13 cellular contexts compared by ENCODE assay signal in genomic region chr2:106562826-106563594, GRCh38.
DNase-seq lines count a peak whose midpoint lies in the region; TF ChIP-seq lines count a peak whose summit lies in the region.
"Had no signal": no experiment of that assay in that cellular context is flagged by ENCODE, and none has a peak within 500 bp of the region (broad histone marks: within the 10 kb centered on the region; RNA-seq: fewer than 3 reads in every experiment).

No MANE protein-coding gene starts in this region.

- no peak overlapping the region for H4K91ac ChIP-seq in H9 (ENCODE audit: insufficient read length, low read depth, low read length)

- no peaks in the 10 kb centered on the region for H4K20me1 ChIP-seq in H9 (ENCODE audit: control insufficient read depth, insufficient read depth, insufficient read length)
- H4K20me1 ChIP-seq in osteoblast (ENCODE audit: insufficient read depth, low read length): no peaks in the 10 kb centered on the region

- H3K27ac Mint-ChIP-seq in H9 (no peak overlapping the region), glutamatergic neuron (ENCODE audit: unreplicated experiment) (no peak overlapping the region)

- H3K9ac ChIP-seq in H9 (ENCODE audit: extremely low read depth, insufficient read length, low read length): no peak overlapping the region

- no peak overlapping the region for H4K8ac ChIP-seq in H9 (replicated peaks; ENCODE audit: insufficient read length, low read depth, low read length)

- no peak overlapping the region for H2BK15ac ChIP-seq in H9 (ENCODE audit: low read depth, low read length)

- H3K23ac ChIP-seq in H9 (ENCODE audit: insufficient read length, low read depth, low read length): no peak overlapping the region

- H2AFZ ChIP-seq in H9 (ENCODE audit: low read length): no peak overlapping the region
- H2AFZ ChIP-seq in osteoblast (ENCODE audit: low read length): no peak overlapping the region

- H3T11ph ChIP-seq in H9 (ENCODE audit: low read length): no peak overlapping the region

- H3K27me3 ChIP-seq in H9 (ENCODE audit: insufficient read depth, low read length) (no peaks in the 10 kb centered on the region), sigmoid colon (no peaks in the 10 kb centered on the region), osteoblast (ENCODE audit: insufficient read depth, low read length) (no peaks in the 10 kb centered on the region), HAP-1 (ENCODE audit: low read depth) (no peaks in the 10 kb centered on the region)
- H3K27me3 ChIP-seq: body of pancreas had no signal

- no peak overlapping the region for H3K4me3 ChIP-seq in sigmoid colon
- H3K4me3 ChIP-seq in osteoblast (ENCODE audit: insufficient read depth, low read length): no peak overlapping the region
- no peak overlapping the region for H3K4me3 ChIP-seq in HAP-1
- H3K4me3 ChIP-seq: body of pancreas had no signal

- H2BK120ac ChIP-seq in H9 (ENCODE audit: low read depth, low read length, poor library complexity, severe bottlenecking): no peak overlapping the region

- in situ Hi-C loops in SK-MEL-5 (cut with HindIII; ENCODE audit: low pct_unique_long_range_greater_than_20kb, low sequenced_read_pairs) (no loop called here), HAP-1 (cut with MboI; ENCODE audit: low sequenced_read_pairs) (no loop called here)

- H3K9me3 Mint-ChIP-seq in H9 (peaks cover 11 to 15% of the 10 kb centered on the region in 2 experiments), glutamatergic neuron (ENCODE audit: unreplicated experiment) (peaks cover 2% of the 10 kb centered on the region)

- no peak overlapping the region for H2BK12ac ChIP-seq in H9 (ENCODE audit: insufficient read length, low read depth, low read length)

- H3K4me1 ChIP-seq in H9 (ENCODE audit: insufficient read depth, low read length) (no peaks in the 10 kb centered on the region), sigmoid colon (peaks cover 0 to 76% (median 58%) of the 10 kb centered on the region in 4 donors), osteoblast (ENCODE audit: insufficient read depth, low read length) (no peaks in the 10 kb centered on the region), HAP-1 (no peaks in the 10 kb centered on the region)
- H3K4me1 ChIP-seq: body of pancreas had no signal

- peaks cover 2 to 19% (median 7%) of the 10 kb centered on the region in 3 experiments for H3K36me3 Mint-ChIP-seq in H9 (ENCODE audit: insufficient read depth in 1 of 3, low read depth in 3 of 3)
- peaks cover 4% of the 10 kb centered on the region for H3K36me3 Mint-ChIP-seq in glutamatergic neuron (ENCODE audit: unreplicated experiment)

- DNase-seq in H9: peak; percentile 42
- DNase-seq in SK-MEL-5 (ENCODE audit: low read depth, low spot score): peak; percentile 37
- peak; percentile 47 for DNase-seq in glutamatergic neuron
- DNase-seq in sigmoid colon: peak; percentile 60
- DNase-seq in osteoblast (ENCODE audit: insufficient read length, low spot score, missing footprints): no peak
- DNase-seq in HAP-1 (ENCODE audit: low spot score in 2 of 2): no peak
- DNase-seq in activated effector memory CD4-positive, alpha-beta T cell treated with anti-CD3 and anti-CD28 coated beads, Interleukin-2, amount 50 U/mL, for 16 hours: no peak
- DNase-seq: activated T-cell treated with anti-CD3 and anti-CD28 coated beads for 4 hours; midbrain; NCI-H774; stimulated activated CD4-positive, alpha-beta T cell treated with anti-CD3 and anti-CD28 coated beads, Interleukin-12 subunit alpha, Interleukin-12 subunit beta, amount 100 ng/mL, for 4 hours; T-helper 2 cell had no signal

- TF ChIP-seq EP300 in sigmoid colon (IDR thresholded peaks at IDR 0.05): no peak

- no peak overlapping the region for H4K5ac ChIP-seq in H9 (ENCODE audit: insufficient read length, low read depth, low read length)

- TF ChIP-seq POLR2A in sigmoid colon (IDR thresholded peaks at IDR 0.05): no peak

- no peak overlapping the region for H3K4ac ChIP-seq in H9 (ENCODE audit: low read depth, low read length)

- no peak overlapping the region for H2AK5ac ChIP-seq in H9 (ENCODE audit: insufficient read length, low read length)

- intact Hi-C loops in sigmoid colon (cut with DNase I): loop anchor here (1.0 kb wide), 1 partner anchor 19 kb away; no protein-coding TSS in a partner anchor

- H3K4me1 Mint-ChIP-seq in H9 (peaks cover 6 to 9% of the 10 kb centered on the region in 2 experiments; a peak in 2 of 4 replicates), glutamatergic neuron (ENCODE audit: low read depth, unreplicated experiment) (peaks cover 8% of the 10 kb centered on the region)

- no peak overlapping the region for H3K14ac ChIP-seq in H9 (ENCODE audit: insufficient read depth, low read length)

- H3K79me1 ChIP-seq in H9 (ENCODE audit: insufficient read depth, low read depth, low read length, poor library complexity, severe bottlenecking): no peaks in the 10 kb centered on the region

- WGBS in H9 (ENCODE audit: extremely low coverage, insufficient read length, low lambda C conversion rate): no CpG with 5 or more reads among the region's 6 CpGs
- WGBS in sigmoid colon, 2 donors: 74 to 78% methylated on average over 6 of the region's 6 CpGs

- no peak overlapping the region for H2BK20ac ChIP-seq in H9 (ENCODE audit: low read depth, low read length, poor library complexity, severe bottlenecking)

- H3K27ac ChIP-seq in H9 (ENCODE audit: insufficient read length, low read depth, low read length) (no peak overlapping the region), sigmoid colon (peak overlapping the region; percentile 34 to 68 (median 62)), osteoblast (ENCODE audit: low read depth, low read length) (no peak overlapping the region)
- H3K27ac ChIP-seq: body of pancreas had no signal

- H3K9me3 ChIP-seq in H9 (ENCODE audit: control insufficient read depth, low read depth, low read length) (peaks cover 3% of the 10 kb centered on the region), sigmoid colon (no peaks in the 10 kb centered on the region), osteoblast (ENCODE audit: low read depth, low read length) (no peaks in the 10 kb centered on the region), HAP-1 (no peaks in the 10 kb centered on the region)
- H3K9me3 ChIP-seq: body of pancreas had no signal

- H2BK5ac ChIP-seq in H9 (ENCODE audit: insufficient read length, low read length): no peak overlapping the region

- peak; percentile 41; the same call in 2 of the 3 replicates for TF ChIP-seq CTCF in H9 (conservative IDR thresholded peaks at IDR 0.05)
- TF ChIP-seq CTCF in glutamatergic neuron (IDR thresholded peaks at IDR 0.05; ENCODE audit: partially characterized antibody, unreplicated experiment): no peak
- no peak for TF ChIP-seq CTCF in sigmoid colon (IDR thresholded peaks at IDR 0.05)
- TF ChIP-seq CTCF in osteoblast (IDR thresholded peaks at IDR 0.05; ENCODE audit: extremely low read depth, low read depth, low read length): no peak

- H3K56ac ChIP-seq in H9 (ENCODE audit: insufficient read length, low read depth, low read length): no peak overlapping the region

- H3K18ac ChIP-seq in H9 (ENCODE audit: insufficient read length, low read depth, low read length): no peak overlapping the region

- H3K4me3 Mint-ChIP-seq in H9: no peak overlapping the region
- H3K4me3 Mint-ChIP-seq in glutamatergic neuron (ENCODE audit: unreplicated experiment): no peak overlapping the region

- H3K79me2 ChIP-seq in H9 (ENCODE audit: insufficient read depth, low read length): no peaks in the 10 kb centered on the region
- H3K79me2 ChIP-seq in osteoblast (ENCODE audit: insufficient read depth, low read length): no peaks in the 10 kb centered on the region

- peaks cover 8% of the 10 kb centered on the region for H3K27me3 Mint-ChIP-seq in H9 (ENCODE audit: low read depth)
- peaks cover 2% of the 10 kb centered on the region for H3K27me3 Mint-ChIP-seq in glutamatergic neuron (ENCODE audit: unreplicated experiment)

- H3K23me2 ChIP-seq in H9 (ENCODE audit: insufficient read length, low read depth, low read length, poor library complexity, severe bottlenecking): no peaks in the 10 kb centered on the region

- H3K36me3 ChIP-seq in sigmoid colon (no peaks in the 10 kb centered on the region), osteoblast (ENCODE audit: insufficient read depth, low read length) (no peaks in the 10 kb centered on the region), HAP-1 (replicated peaks) (no peaks in the 10 kb centered on the region)

- H3K4me2 ChIP-seq in H9 (ENCODE audit: insufficient read depth, insufficient read length, low read length) (no peak overlapping the region), osteoblast (ENCODE audit: insufficient read depth, low read length) (no peak overlapping the region)

Comparison
In these comparisons a context has a peak if more than half of its experiments do, and no peak if none do; other contexts are left out.
1. DNase-seq: peak in H9 (single experiment), SK-MEL-5 (single experiment), glutamatergic neuron (single experiment) and sigmoid colon (single experiment); none in osteoblast (single experiment), HAP-1 (0 of 2) and activated effector memory CD4-positive, alpha-beta T cell treated with anti-CD3 and anti-CD28 coated beads, Interleukin-2, amount 50 U/mL, for 16 hours (single experiment).
2. H3K27ac ChIP-seq: peak in sigmoid colon (4 of 4); none in H9 (single experiment) and osteoblast (single experiment).